In genomic region chrX:153882086-153882498, GRCh38 we compare ENCODE assay signal across 3 cellular contexts.
A peak's percentile ranks its signal among the peaks of the same experiment; 100 is the strongest.
TF ChIP-seq lines count a peak whose summit lies in the region.

No MANE protein-coding gene starts in this region.

TF ChIP-seq in SK-N-SH, 30 proteins besides CTCF, POLR2A, EP300 and RAD21:
- no peak for TF ChIP-seq TCF12 (IDR thresholded peaks at IDR 0.05)
- no peak for TF ChIP-seq IRF3 (IDR thresholded peaks at IDR 0.05; ENCODE audit: low read depth, low read length)
- 0 out of 2 replicates have a peak, but pooled peaks have one; percentile 38 for TF ChIP-seq MXI1 (IDR thresholded peaks at IDR 0.05; ENCODE audit: low read depth, low read length)
- no peak for TF ChIP-seq POLR2AphosphoS5 (IDR thresholded peaks at IDR 0.05; ENCODE audit: low read depth, low read length)
- TF ChIP-seq RFX5 (IDR thresholded peaks at IDR 0.05; ENCODE audit: low read length): no peak
- no peak for TF ChIP-seq MEF2A (IDR thresholded peaks at IDR 0.05; ENCODE audit: borderline replicate concordance, low read depth)
- TF ChIP-seq GABPA (IDR thresholded peaks at IDR 0.05; ENCODE audit: low read depth): no peak
- no peak for TF ChIP-seq USF2 (IDR thresholded peaks at IDR 0.05; ENCODE audit: borderline replicate concordance, low read depth, low read length)

TF ChIP-seq in SK-N-SH treated with all-trans-retinoic acid at 6 μM for 48 hours, 23 proteins besides CTCF, POLR2A, EP300 and RAD21:
- no peak for TF ChIP-seq CSRNP3 (CRISPR knock-in tag; IDR thresholded peaks at IDR 0.05)
- no peak for TF ChIP-seq PATZ1 (CRISPR knock-in tag; IDR thresholded peaks at IDR 0.05; ENCODE audit: borderline replicate concordance)
- no peak for TF ChIP-seq ZNF565 (CRISPR knock-in tag; conservative IDR thresholded peaks at IDR 0.05; ENCODE audit: low read depth)
- TF ChIP-seq GLIS3 (CRISPR knock-in tag; IDR thresholded peaks at IDR 0.05): no peak
- TF ChIP-seq ZC3H10 (CRISPR knock-in tag; IDR thresholded peaks at IDR 0.05): no peak
- TF ChIP-seq PPARA (CRISPR knock-in tag; IDR thresholded peaks at IDR 0.05; ENCODE audit: borderline replicate concordance): no peak
- no peak for TF ChIP-seq TSHZ2 (CRISPR knock-in tag; IDR thresholded peaks at IDR 0.05)
- TF ChIP-seq BACH2 (CRISPR knock-in tag; IDR thresholded peaks at IDR 0.05; ENCODE audit: borderline replicate concordance): no peak
- TF ChIP-seq TCF4 (CRISPR knock-in tag; IDR thresholded peaks at IDR 0.05; ENCODE audit: borderline replicate concordance): no peak
- no peak for TF ChIP-seq ZFP3 (CRISPR knock-in tag; IDR thresholded peaks at IDR 0.05)
- no peak for TF ChIP-seq OSR1 (CRISPR knock-in tag; IDR thresholded peaks at IDR 0.05)
- TF ChIP-seq ZNF8 (CRISPR knock-in tag; IDR thresholded peaks at IDR 0.05): no peak
- TF ChIP-seq TOX (CRISPR knock-in tag; IDR thresholded peaks at IDR 0.05; ENCODE audit: borderline replicate concordance): no peak
- TF ChIP-seq ESRRG (CRISPR knock-in tag; IDR thresholded peaks at IDR 0.05): no peak
- no peak for TF ChIP-seq ZFP30 (CRISPR knock-in tag; IDR thresholded peaks at IDR 0.05)
- TF ChIP-seq POU6F1 (CRISPR knock-in tag; IDR thresholded peaks at IDR 0.05; ENCODE audit: borderline replicate concordance, low read depth): no peak
- TF ChIP-seq ISL1 (CRISPR knock-in tag; IDR thresholded peaks at IDR 0.05): no peak
- TF ChIP-seq SNAI2 (CRISPR knock-in tag; IDR thresholded peaks at IDR 0.05): no peak
- TF ChIP-seq CSDC2 (CRISPR knock-in tag; IDR thresholded peaks at IDR 0.05): no peak
- TF ChIP-seq ZNF70 (CRISPR knock-in tag; IDR thresholded peaks at IDR 0.05): no peak

TF ChIP-seq in IMR-90, 13 proteins besides CTCF, POLR2A, EP300 and RAD21:
- TF ChIP-seq USF2 (IDR thresholded peaks at IDR 0.05; ENCODE audit: low read depth, low read length) (no peak), NFE2L2 (IDR thresholded peaks at IDR 0.05; ENCODE audit: low read depth, low read length) (no peak), MAZ (IDR thresholded peaks at IDR 0.05; ENCODE audit: borderline replicate concordance, low read depth, low read length) (no peak), SMC3 (IDR thresholded peaks at IDR 0.05; ENCODE audit: low read depth, low read length) (no peak), MXI1 (IDR thresholded peaks at IDR 0.05; ENCODE audit: borderline replicate concordance, low read depth, low read length) (no peak), CHD1 (IDR thresholded peaks at IDR 0.05; ENCODE audit: low read depth, low read length) (no peak), ELK1 (IDR thresholded peaks at IDR 0.05; ENCODE audit: borderline replicate concordance, low read depth, low read length) (no peak), CEBPB (IDR thresholded peaks at IDR 0.05; ENCODE audit: low read depth, low read length) (no peak), FOS (IDR thresholded peaks at IDR 0.05; ENCODE audit: low read depth, low read length) (no peak), MAFK (IDR thresholded peaks at IDR 0.05; ENCODE audit: low read depth, low read length) (no peak), RCOR1 (IDR thresholded peaks at IDR 0.05; ENCODE audit: insufficient replicate concordance, low read length) (no peak), BHLHE40 (IDR thresholded peaks at IDR 0.05; ENCODE audit: low read depth, low read length) (no peak), RFX5 (IDR thresholded peaks at IDR 0.05; ENCODE audit: low read depth, low read length) (no peak)
